In the genomic region with DNA sequence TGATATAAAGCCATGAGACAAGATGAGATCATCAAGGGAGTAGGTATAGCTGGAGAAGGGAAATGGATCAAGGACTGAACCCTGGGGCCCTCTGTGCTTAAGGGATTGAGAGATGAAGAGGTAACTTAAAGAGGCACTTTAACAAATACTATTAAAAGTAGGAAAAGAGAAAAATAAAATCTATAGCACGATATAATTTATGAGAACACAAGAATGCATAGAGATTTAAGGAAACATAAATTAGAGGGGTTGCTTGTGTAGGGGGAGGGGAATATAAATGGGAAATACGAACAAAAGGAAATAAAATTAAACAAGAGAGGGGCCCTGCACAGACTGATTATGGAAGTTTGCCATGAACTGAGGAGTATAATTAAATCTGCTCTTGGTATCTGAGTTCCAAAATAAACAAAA, we compare ENCODE assay signal across 19 cellular contexts. TPM values are rescaled to one million over a fixed set of nuclear protein-coding genes. Genes with fewer than 3 reads are reported as not detected.
"Had no signal": no experiment of that assay in that cellular context is flagged by ENCODE, and none has a peak within 500 bp of the region (broad histone marks: within the 10 kb centered on the region; RNA-seq: fewer than 3 reads in every experiment).

No MANE protein-coding gene starts in this region.

- H3K36me3 ChIP-seq: cardiac muscle cell, neutrophil, right lobe of liver had no signal

- H3K4me3 ChIP-seq: cardiac muscle cell, lung, right lobe of liver had no signal

- DNase-seq: activated CD4-positive, alpha-beta memory T cell treated with anti-CD3 and anti-CD28 coated beads, Interleukin-2, amount 10 ng/mL, durations not matched to agents 7 days and 5 days; activated CD8-positive, alpha-beta memory T cell treated with anti-CD3 and anti-CD28 coated beads, Interleukin-2, amount 50 U/mL, for 4 hours; activated gamma-delta T cell treated with Interleukin-2 at 50 U/mL for 16 hours; activated naive CD8-positive, alpha-beta T cell treated with anti-CD3 and anti-CD28 coated beads, Interleukin-2, amount 10 ng/mL, durations not matched to agents 7 days and 5 days; activated T-cell treated with anti-CD3 and anti-CD28 coated beads, Interleukin-2, amount 50 U/mL, for 72 hours; aorta; effector CD8-positive, alpha-beta T cell; erythroblast; hypothalamus; kidney glomerular epithelial cell; naive thymus-derived CD4-positive, alpha-beta T cell; posterior cingulate gyrus; right lobe of liver; T1000; trophoblast cell had no signal

- ATAC-seq: activated T-cell treated with anti-CD3 and anti-CD28 coated beads, Interleukin-2, amount 50 U/mL, for 72 hours; naive thymus-derived CD4-positive, alpha-beta T cell; right lobe of liver; stimulated activated memory B cell treated with anti-CD40 and anti-IgM and Interleukin-4, amounts not matched to agents 10 μg/mL and 1 μg/mL and 100 μg/mL, for 72 hours had no signal

- H3K9me3 ChIP-seq: neutrophil, right lobe of liver had no signal

- H3K27ac ChIP-seq: cardiac muscle cell, right lobe of liver had no signal

- H3K4me1 ChIP-seq: right lobe of liver had no signal

- H3K27me3 ChIP-seq: cardiac muscle cell, neutrophil, right lobe of liver had no signal

RNA-seq across cellular contexts. Expression of gene LRRC17, which starts 15.6 kb away (rescaled TPM):
- total RNA-seq: activated naive CD8-positive, alpha-beta T cell treated with anti-CD3 and anti-CD28 coated beads, Interleukin-2, amount 10 ng/mL, durations not matched to agents 7 days and 5 days had no signal
